In genomic region chr1:233946724-233947123, GRCh38 we compare ENCODE assay signal across 27 cellular contexts. TPM values are rescaled to one million over a fixed set of nuclear protein-coding genes. Genes with fewer than 3 reads are reported as not detected.
A peak's percentile ranks its signal among the peaks of the same experiment; 100 is the strongest.
DNase-seq lines count a peak whose midpoint lies in the region; ATAC-seq, FAIRE-seq and TF ChIP-seq lines count a peak whose summit lies in the region.
"Had no signal": no experiment of that assay in that cellular context is flagged by ENCODE, and none has a peak within 500 bp of the region (broad histone marks: within the 10 kb centered on the region; RNA-seq: fewer than 3 reads in every experiment).

No MANE protein-coding gene starts in this region.

- H4K91ac ChIP-seq in H1 (replicated peaks; ENCODE audit: insufficient read length, low read length) = no peak overlapping the region

- no peak overlapping the region for H3K18ac ChIP-seq in H1 (ENCODE audit: extremely low read depth, low read length)

- H3K4me1 ChIP-seq in K562 (replicated peaks in 1 of 2; ENCODE audit: control insufficient read depth in 2 of 2, insufficient read depth in 2 of 2, low read length in 2 of 2) (no peaks in the 10 kb centered on the region), H1 (replicated peaks in 1 of 4; ENCODE audit: control insufficient read depth in 3 of 4, insufficient read depth in 4 of 4, low read length in 3 of 4) (no peaks in the 10 kb centered on the region; a peak in 1 of 7 replicates), thyroid gland (peaks cover 5 to 16% of the 10 kb centered on the region in 2 donors)
- H3K4me1 ChIP-seq: BE2C, Caco-2 had no signal

- H3K9me3 ChIP-seq in K562 (replicated peaks; ENCODE audit: control insufficient read depth, insufficient read depth, low read depth, low read length) = no peaks in the 10 kb centered on the region
- no peaks in the 10 kb centered on the region for H3K9me3 ChIP-seq in H1 (ENCODE audit: insufficient read depth in 2 of 2, low read depth in 1 of 2, low read length in 1 of 2)
- H3K9me3 ChIP-seq in thyroid gland = no peaks in the 10 kb centered on the region
- peaks cover 3% of the 10 kb centered on the region for H3K9me3 ChIP-seq in CD4-positive, alpha-beta T cell (ENCODE audit: control insufficient read depth, low read length)
- H3K9me3 ChIP-seq: BE2C had no signal

- CTCF ChIA-PET in K562 (lab: Yijun Ruan, JAX; ENCODE audit: low intra/inter-chr PET ratio) = no interaction called here
- CTCF ChIA-PET in H1 (lab: Charles Lee; ENCODE audit: partially characterized antibody) = no interaction called here
- CTCF ChIA-PET in CD4-positive, alpha-beta T cell (lab: Charles Lee) = no interaction called here

- 5% methylated on average over 1 of the region's 1 CpG for WGBS in K562 (ENCODE audit: insufficient coverage, low coverage, missing lambda C conversion rate)
- WGBS in H1 (ENCODE audit: extremely low coverage in 1 of 2, insufficient coverage in 1 of 2, insufficient read length in 1 of 2, insufficient replicate concordance in 2 of 2, low coverage in 1 of 2, low lambda C conversion rate in 2 of 2, missing lambda C conversion rate in 1 of 2), 2 experiments = 96% methylated on average over 1 of the region's 1 CpG; no CpG with 5 or more reads in 1 of the 2 experiments
- WGBS in thyroid gland, 2 donors = 30 to 56% methylated on average over 1 of the region's 1 CpG

- H3K27ac ChIP-seq in K562 (ENCODE audit: extremely low read depth, low read depth, low read length) (no peak overlapping the region), H1 (ENCODE audit: low read depth, low read length) (no peak overlapping the region), thyroid gland (peak overlapping the region; percentile 27 to 73 (median 33))
- H3K27ac ChIP-seq in CD4-positive, alpha-beta T cell (ENCODE audit: low read depth, low read length) = no peak overlapping the region
- H3K27ac ChIP-seq: BLaER1 had no signal

- H3K4me2 ChIP-seq in K562 (ENCODE audit: insufficient read depth, low read length) (no peak overlapping the region), H1 (ENCODE audit: insufficient read depth in 1 of 2, low read depth in 2 of 2, low read length in 2 of 2) (no peak overlapping the region)

- ATAC-seq in K562 = no peak
- ATAC-seq in CD4-positive, alpha-beta T cell (ENCODE audit: poor library complexity) = no peak
- ATAC-seq: CD8-positive, alpha-beta T cell; GM12878 had no signal

- H4K8ac ChIP-seq in H1 (ENCODE audit: extremely low read depth, insufficient read depth, low read length) = no peak overlapping the region

- H3K36me3 ChIP-seq in K562 (ENCODE audit: control insufficient read depth, insufficient read depth, low read length) (no peaks in the 10 kb centered on the region), H1 (ENCODE audit: control insufficient read depth in 2 of 4, insufficient read depth in 4 of 4, low read length in 3 of 4) (no peaks in the 10 kb centered on the region), thyroid gland (no peaks in the 10 kb centered on the region)
- H3K36me3 ChIP-seq: BE2C, BLaER1 had no signal

- TF ChIP-seq POLR2A in K562 (conservative IDR thresholded peaks at IDR 0.05) (no peak), H1 (IDR thresholded peaks at IDR 0.05; ENCODE audit: control extremely low read depth in 1 of 2, low read depth in 2 of 2, low read length in 2 of 2) (no peak), thyroid gland (IDR thresholded peaks at IDR 0.05) (no peak)

- H3K23me2 ChIP-seq in H1 (ENCODE audit: low read depth, low read length) = no peaks in the 10 kb centered on the region

- H3K56ac ChIP-seq in H1 (replicated peaks; ENCODE audit: insufficient read length, low read depth, low read length) = no peak overlapping the region

- H3K4me1 Mint-ChIP-seq in CD4-positive, alpha-beta T cell (ENCODE audit: low read depth) = no peaks in the 10 kb centered on the region
- H3K4me1 Mint-ChIP-seq: CD14-positive monocyte; CD4-positive, CD25-positive, alpha-beta regulatory T cell had no signal

- in situ Hi-C loops in K562 (cut with MboI) = no loop called here

- no peak overlapping the region for H2BK15ac ChIP-seq in H1 (ENCODE audit: low read length)

- no peak overlapping the region for H3K4me3 Mint-ChIP-seq in CD4-positive, alpha-beta T cell
- H3K4me3 Mint-ChIP-seq: CD14-positive monocyte; CD4-positive, CD25-positive, alpha-beta regulatory T cell; CD8-positive, alpha-beta T cell had no signal

- H3K9me3 Mint-ChIP-seq in CD4-positive, alpha-beta T cell = peaks cover 2% of the 10 kb centered on the region

- TF ChIP-seq CTCF in D721Med (IDR thresholded peaks at IDR 0.05; ENCODE audit: insufficient read depth, missing control alignments) (no peak), K562 (IDR thresholded peaks at IDR 0.05 in 2 of 3, conservative IDR thresholded peaks at IDR 0.05 in 1 of 3; ENCODE audit: insufficient read depth in 2 of 3, low read depth in 1 of 3, low read length in 3 of 3) (no peak), H1 (IDR thresholded peaks at IDR 0.05; ENCODE audit: control extremely low read depth in 1 of 3, insufficient read depth in 1 of 3, low read depth in 1 of 3, low read length in 3 of 3) (no peak), thyroid gland (IDR thresholded peaks at IDR 0.05) (no peak)
- no peak for TF ChIP-seq CTCF in CD4-positive, alpha-beta T cell (IDR thresholded peaks at IDR 0.05)

- H3K27me3 ChIP-seq in K562 (ENCODE audit: control insufficient read depth in 2 of 2, insufficient read depth in 2 of 2, low read length in 2 of 2) (peaks cover 4 to 13% of the 10 kb centered on the region in 2 experiments; a peak in 3 of 5 replicates), H1 (replicated peaks in 1 of 4; ENCODE audit: control insufficient read depth in 3 of 4, extremely low read depth in 1 of 4, insufficient read depth in 3 of 4, low read length in 3 of 4) (no peaks in the 10 kb centered on the region), thyroid gland (no peaks in the 10 kb centered on the region)
- no peaks in the 10 kb centered on the region for H3K27me3 ChIP-seq in CD4-positive, alpha-beta T cell (ENCODE audit: control insufficient read depth, insufficient read depth, low read length)
- H3K27me3 ChIP-seq: BLaER1 had no signal

- H2AK5ac ChIP-seq in H1 (ENCODE audit: low read depth, low read length) = no peak overlapping the region

- TF ChIP-seq EP300 in K562 (IDR thresholded peaks at IDR 0.05; ENCODE audit: low read length) (no peak), H1 (IDR thresholded peaks at IDR 0.05; ENCODE audit: borderline replicate concordance in 1 of 2, low read depth in 2 of 2, low read length in 2 of 2) (no peak)

- peaks cover 38% of the 10 kb centered on the region for H3K27me3 Mint-ChIP-seq in CD4-positive, alpha-beta T cell

- no peak overlapping the region for H3K4ac ChIP-seq in H1 (replicated peaks; ENCODE audit: insufficient read length, low read depth, low read length)

- no peak overlapping the region for H3K4me3 ChIP-seq in K562
- no peak overlapping the region for H3K4me3 ChIP-seq in H1 (ENCODE audit: extremely low read depth in 1 of 4, insufficient read depth in 2 of 4, low read depth in 3 of 4, low read length in 4 of 4)
- no peak overlapping the region for H3K4me3 ChIP-seq in thyroid gland (replicated peaks in 1 of 3)
- H3K4me3 ChIP-seq: BLaER1, GM12878 had no signal

- H4K5ac ChIP-seq in H1 (ENCODE audit: insufficient read length, low read depth, low read length) = no peak overlapping the region

- H2AFZ ChIP-seq in K562 (ENCODE audit: low read depth, low read length) = no peak overlapping the region
- no peak overlapping the region for H2AFZ ChIP-seq in H1 (ENCODE audit: low read length)

- TF ChIP-seq RAD21 in K562 (CRISPR knock-in tag; conservative IDR thresholded peaks at IDR 0.05 in 1 of 2, IDR thresholded peaks at IDR 0.05 in 1 of 2) = no peak
- no peak for TF ChIP-seq RAD21 in H1 (IDR thresholded peaks at IDR 0.05 in 1 of 2, conservative IDR thresholded peaks at IDR 0.05 in 1 of 2; ENCODE audit: low read depth in 2 of 2, low read length in 2 of 2)

- no peak overlapping the region for H2BK120ac ChIP-seq in H1 (replicated peaks; ENCODE audit: low read depth, low read length)

- no TSS peak for BruUV-seq in K562 (replicated peaks; lab: Mats Ljungman, UMichigan)

- FAIRE-seq in D721Med (lab: Jason Lieb, UNC) (peak; percentile 6), K562 (lab: Jason Lieb, UNC) (no peak), H1 (lab: Jason Lieb, UNC) (no peak)
- FAIRE-seq: A204.1, GM12878, GM12892, GM18507 had no signal

- DNase-seq in D721Med (ENCODE audit: insufficient read length, low spot score) (no peak), K562 (ENCODE audit: extremely low read depth in 1 of 4, low spot score in 3 of 4) (no peak), H1 (ENCODE audit: low read depth in 1 of 2, low spot score in 2 of 2) (no peak), thyroid gland (peak in 1 of 2 donors; percentile 47), epidermal melanocyte (ENCODE audit: insufficient read length, low spot score) (no peak), iPS-NIHi11 (ENCODE audit: low spot score) (no peak)
- no peak for DNase-seq in CD4-positive, alpha-beta T cell
- DNase-seq: 8988T; BE2C; C1 segment of cervical spinal cord; Caco-2; Calu3; CD4-positive, CD25-positive, alpha-beta regulatory T cell; CD8-positive, alpha-beta T cell; DMS 273 treated with DMSO at 0.1 percent for 48 hours; DMS153; DMS53; DND-41; EL; GDM1 had no signal

- H3K36me3 Mint-ChIP-seq in CD4-positive, alpha-beta T cell (ENCODE audit: low read depth) = no peaks in the 10 kb centered on the region
- H3K36me3 Mint-ChIP-seq: CD14-positive monocyte; CD4-positive, CD25-positive, alpha-beta regulatory T cell; CD8-positive, alpha-beta T cell had no signal

- no peak overlapping the region for H2BK12ac ChIP-seq in H1 (ENCODE audit: low read depth, low read length)

- H3K9ac ChIP-seq in K562 (ENCODE audit: insufficient read depth in 1 of 2, low read depth in 2 of 2, low read length in 2 of 2) (no peak overlapping the region), H1 (replicated peaks in 1 of 4; ENCODE audit: extremely low read depth in 1 of 4, low read depth in 3 of 4, low read length in 3 of 4) (no peak overlapping the region)
- H3K9ac ChIP-seq: BLaER1 had no signal

- intact Hi-C loops in K562 (cut with micrococcal nuclease) = no loop called here
- intact Hi-C loops in thyroid gland (cut with DNase I) = no loop called here
- intact Hi-C loops in CD4-positive, alpha-beta T cell (cut with DNase I, micrococcal nuclease) = no loop called here

- no peak overlapping the region for H3K23ac ChIP-seq in H1 (ENCODE audit: insufficient read length)

- H4K20me1 ChIP-seq in K562 (replicated peaks; ENCODE audit: control insufficient read depth, insufficient read depth, low read length) = no peaks in the 10 kb centered on the region
- peaks cover 0 to 3% of the 10 kb centered on the region in 2 experiments for H4K20me1 ChIP-seq in H1 (replicated peaks in 1 of 2; ENCODE audit: control insufficient read depth in 1 of 2, insufficient read depth in 2 of 2, low read length in 2 of 2)
- H4K20me1 ChIP-seq: BLaER1 had no signal

- POLR2A ChIA-PET in K562 (lab: Yijun Ruan, JAX) (no interaction called here), H1 (lab: Charles Lee; ENCODE audit: partially characterized antibody) (no interaction called here)
- POLR2A ChIA-PET in CD4-positive, alpha-beta T cell (lab: Charles Lee) = no interaction called here

- no peak overlapping the region for H2BK5ac ChIP-seq in H1 (ENCODE audit: low read depth, low read length)

- no peak overlapping the region for H2BK20ac ChIP-seq in H1 (ENCODE audit: low read length)

- no peak overlapping the region for H3K14ac ChIP-seq in H1 (ENCODE audit: insufficient read length)

- H3K79me2 ChIP-seq in K562 (ENCODE audit: control insufficient read depth, insufficient read depth, low read length) (no peaks in the 10 kb centered on the region), H1 (ENCODE audit: control insufficient read depth in 1 of 2, insufficient read depth in 2 of 2, low read length in 2 of 2) (no peaks in the 10 kb centered on the region)

- H3K9me1 ChIP-seq in K562 (ENCODE audit: control insufficient read depth, insufficient read depth, low read length) = no peaks in the 10 kb centered on the region

- no peaks in the 10 kb centered on the region for H3K79me1 ChIP-seq in H1 (ENCODE audit: low read depth, low read length)

- no peak overlapping the region for H3K27ac Mint-ChIP-seq in CD4-positive, alpha-beta T cell
- H3K27ac Mint-ChIP-seq: CD14-positive monocyte; CD4-positive, CD25-positive, alpha-beta regulatory T cell; CD8-positive, alpha-beta T cell had no signal

RNA-seq across cellular contexts. Expression of gene SLC35F3, which starts 42.2 kb away (rescaled TPM):
- 0.21 and 0.23 TPM in 2 replicates for total RNA-seq in K562 (2011; cell fraction: chromatin; rRNA removed; ENCODE audit: low replicate concordance)
- 0.26 and 0.33 TPM in 2 replicates for total RNA-seq in K562 (2011; cell fraction: nucleolus; rRNA removed)
- 0.29 TPM in 1 of 2 replicates, not detected in the other for total RNA-seq in K562 (2011; cell fraction: nucleoplasm; rRNA removed)
- total RNA-seq in K562 (2014; rRNA removed) (not detected in 2 replicates), K562 (2014; rRNA removed; fragmentation: Illumina TruSeq; extraction: Trizol) (not detected in 2 replicates), K562 (2015; rRNA removed; fragmentation: Illumina TruSeq; extraction: Trizol) (not detected in 2 replicates), K562 (2021) (0.07 and 0.11 TPM in 2 replicates), thyroid gland (1 to 10 TPM in 2 of 4 donors, under 1 TPM in 1, not detected in 1; 0.89 to 1.9 (median 1.5) TPM)
- polyA plus RNA-seq in K562 (2011; rRNA removed) (0.04 TPM in 1 of 2 replicates, not detected in the other), K562 (2014; fragmentation: Illumina TruSeq; extraction: Trizol) (0.04 TPM in 1 of 2 replicates, not detected in the other), K562 (2014; fragmentation: Nextera tagmentation; extraction: Ambion mirVana) (not detected), K562 (2014; rRNA removed) (0.26 TPM in 1 of 2 replicates, not detected in the other), H1 (2011; rRNA removed) (1.0 and 1.2 TPM in 2 replicates)
- polyA plus RNA-seq in K562 (2011; cell fraction: cytosol; rRNA removed) = 0.06 TPM in 1 of 2 replicates, not detected in the other
- 0.04 and 0.06 TPM in 2 replicates for polyA plus RNA-seq in K562 (2011; cell fraction: nucleus; rRNA removed)
- polyA plus RNA-seq in K562 (2012) = 0.03 and 0.36 TPM in 2 replicates
- 0.14 TPM in 1 of 2 replicates, not detected in the other for polyA minus RNA-seq in K562 (2011; rRNA and poly(A)+ RNA removed)
- not detected in 2 replicates for polyA minus RNA-seq in K562 (2011; cell fraction: cytosol; rRNA and poly(A)+ RNA removed)
- not detected in 2 replicates for polyA minus RNA-seq in K562 (2011; cell fraction: nucleus; rRNA and poly(A)+ RNA removed)
- 0.69 and 0.78 TPM in 2 replicates for total RNA-seq in H1 (2021; fragmentation: NEBNext Ultra II Directional; extraction: Animal tissue kit (Norgen Biotek cat#: 25700))
- polyA plus RNA-seq in H1 (2011; cell fraction: cytosol; rRNA removed) = 1.0 TPM
- 0.80 TPM for polyA plus RNA-seq in H1 (2011; cell fraction: nucleus; rRNA removed)
- 0.54 to 1.1 TPM (median 0.94 TPM) in 4 replicates for polyA plus RNA-seq in H1 (2012, experiment 1 of 2)
- 0.49 TPM for polyA plus RNA-seq in H1 (2012, experiment 2 of 2)
- polyA plus RNA-seq in H1 (2013, experiment 1 of 2) = 0.95 TPM
- 0.99 TPM for polyA plus RNA-seq in H1 (2013, experiment 2 of 2)
- polyA minus RNA-seq in H1 (2011; rRNA and poly(A)+ RNA removed) = 1.1 TPM in 2 replicates
- polyA minus RNA-seq in H1 (2011; cell fraction: cytosol; rRNA and poly(A)+ RNA removed) = 0.66 TPM
- 1.8 TPM for polyA minus RNA-seq in H1 (2011; cell fraction: nucleus; rRNA and poly(A)+ RNA removed)
- under 1 TPM in 1 of 2 experiments, not detected in 1; 0.08 TPM for total RNA-seq in CD4-positive, alpha-beta T cell
- total RNA-seq: Caco-2; CD8-positive, alpha-beta T cell; G401 had no signal

Comparison
In these comparisons a context has a peak if more than half of its experiments do, and no peak if none do; other contexts are left out.
1. H3K27ac ChIP-seq: peak in thyroid gland (3 of 3); none in K562 (single experiment), H1 (single experiment) and CD4-positive, alpha-beta T cell (single experiment).